ENCODE assay signal across 1 cellular context in genomic region chr20:47257256-47257655, GRCh38.
TF ChIP-seq lines count a peak whose summit lies in the region.

No MANE protein-coding gene starts in this region.

TF ChIP-seq in K562, 482 proteins besides CTCF, POLR2A, EP300 and RAD21 (continued from another document and continues in another):
- TF ChIP-seq ZBTB2 (IDR thresholded peaks at IDR 0.05) (no peak), OTX1 (CRISPR knock-in tag; IDR thresholded peaks at IDR 0.05) (0 out of 2 replicates have a peak, but pooled peaks have one; percentile 26), RFX5 (IDR thresholded peaks at IDR 0.05; ENCODE audit: low read depth, low read length) (no peak), SMARCB1 (IDR thresholded peaks at IDR 0.05; ENCODE audit: insufficient read length, low read depth) (no peak), CEBPG (CRISPR knock-in tag; IDR thresholded peaks at IDR 0.05) (no peak), CEBPG (tag; conservative IDR thresholded peaks at IDR 0.05 in 1 of 2, IDR thresholded peaks at IDR 0.05 in 1 of 2) (no peak), SMARCA4 (IDR thresholded peaks at IDR 0.05) (no peak), KDM2B (CRISPR knock-in tag; IDR thresholded peaks at IDR 0.05) (no peak), ARID2 (IDR thresholded peaks at IDR 0.05) (peak; percentile 90), ZNF696 (CRISPR knock-in tag; conservative IDR thresholded peaks at IDR 0.05) (no peak), SIN3A (IDR thresholded peaks at IDR 0.05; ENCODE audit: borderline replicate concordance in 2 of 2, control insufficient read depth in 1 of 2, low read depth in 2 of 2, low read length in 2 of 2) (no peak), ZNF695 (CRISPR knock-in tag; IDR thresholded peaks at IDR 0.05) (no peak), HES1 (IDR thresholded peaks at IDR 0.05; ENCODE audit: low read depth) (no peak), FOS (IDR thresholded peaks at IDR 0.05; ENCODE audit: extremely low read depth, insufficient read length) (no peak), PHF8 (IDR thresholded peaks at IDR 0.05; ENCODE audit: borderline replicate concordance, low read length) (no peak), RUNX1 (IDR thresholded peaks at IDR 0.05; ENCODE audit: low read depth) (no peak), MTA3 (IDR thresholded peaks at IDR 0.05; ENCODE audit: borderline replicate concordance) (no peak), ZBTB5 (IDR thresholded peaks at IDR 0.05) (0 out of 2 replicates have a peak, but pooled peaks have one; percentile 35), POLR2AphosphoS5 (IDR thresholded peaks at IDR 0.05; ENCODE audit: control insufficient read depth, insufficient read depth, low read depth, low read length) (no peak), RBBP5 (IDR thresholded peaks at IDR 0.05; ENCODE audit: borderline replicate concordance, insufficient read depth, low read length, poor library complexity, severe bottlenecking) (no peak), ATF1 (CRISPR knock-in tag; IDR thresholded peaks at IDR 0.05) (no peak), ATF1 (tag; IDR thresholded peaks at IDR 0.05) (no peak), ZNF583 (CRISPR knock-in tag; IDR thresholded peaks at IDR 0.05) (no peak), ZNF778 (CRISPR knock-in tag; IDR thresholded peaks at IDR 0.05) (no peak), NFYB (IDR thresholded peaks at IDR 0.05; ENCODE audit: extremely low read depth, insufficient read length) (no peak), PHF20 (IDR thresholded peaks at IDR 0.05; ENCODE audit: partially characterized antibody) (no peak), DNMT1 (IDR thresholded peaks at IDR 0.05) (no peak), HNRNPH1 (optimal IDR thresholded peaks at IDR 0.05; ENCODE audit: low read depth, low read length) (no peak), HMBOX1 (IDR thresholded peaks at IDR 0.05) (no peak), HCFC1 (IDR thresholded peaks at IDR 0.05; ENCODE audit: low read depth, low read length) (no peak), HMG20A (CRISPR knock-in tag; conservative IDR thresholded peaks at IDR 0.05) (no peak), SREBF2 (CRISPR knock-in tag; IDR thresholded peaks at IDR 0.05) (no peak), TCFL5 (CRISPR knock-in tag; conservative IDR thresholded peaks at IDR 0.05) (no peak), PYGO2 (tag; IDR thresholded peaks at IDR 0.05) (no peak), KHSRP (IDR thresholded peaks at IDR 0.05) (0 out of 2 replicates have a peak, but pooled peaks have one; percentile 10), ZNF133 (CRISPR knock-in tag; IDR thresholded peaks at IDR 0.05) (no peak), E2F3 (CRISPR knock-in tag; IDR thresholded peaks at IDR 0.05) (no peak), RBM25 (IDR thresholded peaks at IDR 0.05; ENCODE audit: low read depth, low read length, severe bottlenecking) (no peak), PCBP1 (IDR thresholded peaks at IDR 0.05; ENCODE audit: low read depth, low read length, poor library complexity, severe bottlenecking) (no peak), CBX2 (IDR thresholded peaks at IDR 0.05; ENCODE audit: insufficient read depth, low read length, poor library complexity, severe bottlenecking) (no peak)
- TF ChIP-seq, protein P1, sequence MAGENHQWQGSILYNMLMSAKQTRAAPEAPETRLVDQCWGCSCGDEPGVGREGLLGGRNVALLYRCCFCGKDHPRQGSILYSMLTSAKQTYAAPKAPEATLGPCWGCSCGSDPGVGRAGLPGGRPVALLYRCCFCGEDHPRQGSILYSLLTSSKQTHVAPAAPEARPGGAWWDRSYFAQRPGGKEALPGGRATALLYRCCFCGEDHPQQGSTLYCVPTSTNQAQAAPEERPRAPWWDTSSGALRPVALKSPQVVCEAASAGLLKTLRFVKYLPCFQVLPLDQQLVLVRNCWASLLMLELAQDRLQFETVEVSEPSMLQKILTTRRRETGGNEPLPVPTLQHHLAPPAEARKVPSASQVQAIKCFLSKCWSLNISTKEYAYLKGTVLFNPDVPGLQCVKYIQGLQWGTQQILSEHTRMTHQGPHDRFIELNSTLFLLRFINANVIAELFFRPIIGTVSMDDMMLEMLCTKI (IDR thresholded peaks at IDR 0.05; ENCODE audit: partially characterized antibody) = no peak
- TF ChIP-seq, protein P2, sequence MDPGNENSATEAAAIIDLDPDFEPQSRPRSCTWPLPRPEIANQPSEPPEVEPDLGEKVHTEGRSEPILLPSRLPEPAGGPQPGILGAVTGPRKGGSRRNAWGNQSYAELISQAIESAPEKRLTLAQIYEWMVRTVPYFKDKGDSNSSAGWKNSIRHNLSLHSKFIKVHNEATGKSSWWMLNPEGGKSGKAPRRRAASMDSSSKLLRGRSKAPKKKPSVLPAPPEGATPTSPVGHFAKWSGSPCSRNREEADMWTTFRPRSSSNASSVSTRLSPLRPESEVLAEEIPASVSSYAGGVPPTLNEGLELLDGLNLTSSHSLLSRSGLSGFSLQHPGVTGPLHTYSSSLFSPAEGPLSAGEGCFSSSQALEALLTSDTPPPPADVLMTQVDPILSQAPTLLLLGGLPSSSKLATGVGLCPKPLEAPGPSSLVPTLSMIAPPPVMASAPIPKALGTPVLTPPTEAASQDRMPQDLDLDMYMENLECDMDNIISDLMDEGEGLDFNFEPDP (CRISPR knock-in tag; IDR thresholded peaks at IDR 0.05) = no peak
- TF ChIP-seq, protein P3, sequence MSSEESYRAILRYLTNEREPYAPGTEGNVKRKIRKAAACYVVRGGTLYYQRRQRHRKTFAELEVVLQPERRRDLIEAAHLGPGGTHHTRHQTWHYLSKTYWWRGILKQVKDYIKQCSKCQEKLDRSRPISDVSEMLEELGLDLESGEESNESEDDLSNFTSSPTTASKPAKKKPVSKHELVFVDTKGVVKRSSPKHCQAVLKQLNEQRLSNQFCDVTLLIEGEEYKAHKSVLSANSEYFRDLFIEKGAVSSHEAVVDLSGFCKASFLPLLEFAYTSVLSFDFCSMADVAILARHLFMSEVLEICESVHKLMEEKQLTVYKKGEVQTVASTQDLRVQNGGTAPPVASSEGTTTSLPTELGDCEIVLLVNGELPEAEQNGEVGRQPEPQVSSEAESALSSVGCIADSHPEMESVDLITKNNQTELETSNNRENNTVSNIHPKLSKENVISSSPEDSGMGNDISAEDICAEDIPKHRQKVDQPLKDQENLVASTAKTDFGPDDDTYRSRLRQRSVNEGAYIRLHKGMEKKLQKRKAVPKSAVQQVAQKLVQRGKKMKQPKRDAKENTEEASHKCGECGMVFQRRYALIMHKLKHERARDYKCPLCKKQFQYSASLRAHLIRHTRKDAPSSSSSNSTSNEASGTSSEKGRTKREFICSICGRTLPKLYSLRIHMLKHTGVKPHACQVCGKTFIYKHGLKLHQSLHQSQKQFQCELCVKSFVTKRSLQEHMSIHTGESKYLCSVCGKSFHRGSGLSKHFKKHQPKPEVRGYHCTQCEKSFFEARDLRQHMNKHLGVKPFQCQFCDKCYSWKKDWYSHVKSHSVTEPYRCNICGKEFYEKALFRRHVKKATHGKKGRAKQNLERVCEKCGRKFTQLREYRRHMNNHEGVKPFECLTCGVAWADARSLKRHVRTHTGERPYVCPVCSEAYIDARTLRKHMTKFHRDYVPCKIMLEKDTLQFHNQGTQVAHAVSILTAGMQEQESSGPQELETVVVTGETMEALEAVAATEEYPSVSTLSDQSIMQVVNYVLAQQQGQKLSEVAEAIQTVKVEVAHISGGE (CRISPR knock-in tag; IDR thresholded peaks at IDR 0.05) = peak in 1 of 3 experiments; percentile 74; a peak in 2 of 6 replicates
- TF ChIP-seq, protein P4, sequence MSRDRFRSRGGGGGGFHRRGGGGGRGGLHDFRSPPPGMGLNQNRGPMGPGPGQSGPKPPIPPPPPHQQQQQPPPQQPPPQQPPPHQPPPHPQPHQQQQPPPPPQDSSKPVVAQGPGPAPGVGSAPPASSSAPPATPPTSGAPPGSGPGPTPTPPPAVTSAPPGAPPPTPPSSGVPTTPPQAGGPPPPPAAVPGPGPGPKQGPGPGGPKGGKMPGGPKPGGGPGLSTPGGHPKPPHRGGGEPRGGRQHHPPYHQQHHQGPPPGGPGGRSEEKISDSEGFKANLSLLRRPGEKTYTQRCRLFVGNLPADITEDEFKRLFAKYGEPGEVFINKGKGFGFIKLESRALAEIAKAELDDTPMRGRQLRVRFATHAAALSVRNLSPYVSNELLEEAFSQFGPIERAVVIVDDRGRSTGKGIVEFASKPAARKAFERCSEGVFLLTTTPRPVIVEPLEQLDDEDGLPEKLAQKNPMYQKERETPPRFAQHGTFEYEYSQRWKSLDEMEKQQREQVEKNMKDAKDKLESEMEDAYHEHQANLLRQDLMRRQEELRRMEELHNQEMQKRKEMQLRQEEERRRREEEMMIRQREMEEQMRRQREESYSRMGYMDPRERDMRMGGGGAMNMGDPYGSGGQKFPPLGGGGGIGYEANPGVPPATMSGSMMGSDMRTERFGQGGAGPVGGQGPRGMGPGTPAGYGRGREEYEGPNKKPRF (IDR thresholded peaks at IDR 0.05; ENCODE audit: low read depth, low read length) = no peak
- TF ChIP-seq, protein P5, sequence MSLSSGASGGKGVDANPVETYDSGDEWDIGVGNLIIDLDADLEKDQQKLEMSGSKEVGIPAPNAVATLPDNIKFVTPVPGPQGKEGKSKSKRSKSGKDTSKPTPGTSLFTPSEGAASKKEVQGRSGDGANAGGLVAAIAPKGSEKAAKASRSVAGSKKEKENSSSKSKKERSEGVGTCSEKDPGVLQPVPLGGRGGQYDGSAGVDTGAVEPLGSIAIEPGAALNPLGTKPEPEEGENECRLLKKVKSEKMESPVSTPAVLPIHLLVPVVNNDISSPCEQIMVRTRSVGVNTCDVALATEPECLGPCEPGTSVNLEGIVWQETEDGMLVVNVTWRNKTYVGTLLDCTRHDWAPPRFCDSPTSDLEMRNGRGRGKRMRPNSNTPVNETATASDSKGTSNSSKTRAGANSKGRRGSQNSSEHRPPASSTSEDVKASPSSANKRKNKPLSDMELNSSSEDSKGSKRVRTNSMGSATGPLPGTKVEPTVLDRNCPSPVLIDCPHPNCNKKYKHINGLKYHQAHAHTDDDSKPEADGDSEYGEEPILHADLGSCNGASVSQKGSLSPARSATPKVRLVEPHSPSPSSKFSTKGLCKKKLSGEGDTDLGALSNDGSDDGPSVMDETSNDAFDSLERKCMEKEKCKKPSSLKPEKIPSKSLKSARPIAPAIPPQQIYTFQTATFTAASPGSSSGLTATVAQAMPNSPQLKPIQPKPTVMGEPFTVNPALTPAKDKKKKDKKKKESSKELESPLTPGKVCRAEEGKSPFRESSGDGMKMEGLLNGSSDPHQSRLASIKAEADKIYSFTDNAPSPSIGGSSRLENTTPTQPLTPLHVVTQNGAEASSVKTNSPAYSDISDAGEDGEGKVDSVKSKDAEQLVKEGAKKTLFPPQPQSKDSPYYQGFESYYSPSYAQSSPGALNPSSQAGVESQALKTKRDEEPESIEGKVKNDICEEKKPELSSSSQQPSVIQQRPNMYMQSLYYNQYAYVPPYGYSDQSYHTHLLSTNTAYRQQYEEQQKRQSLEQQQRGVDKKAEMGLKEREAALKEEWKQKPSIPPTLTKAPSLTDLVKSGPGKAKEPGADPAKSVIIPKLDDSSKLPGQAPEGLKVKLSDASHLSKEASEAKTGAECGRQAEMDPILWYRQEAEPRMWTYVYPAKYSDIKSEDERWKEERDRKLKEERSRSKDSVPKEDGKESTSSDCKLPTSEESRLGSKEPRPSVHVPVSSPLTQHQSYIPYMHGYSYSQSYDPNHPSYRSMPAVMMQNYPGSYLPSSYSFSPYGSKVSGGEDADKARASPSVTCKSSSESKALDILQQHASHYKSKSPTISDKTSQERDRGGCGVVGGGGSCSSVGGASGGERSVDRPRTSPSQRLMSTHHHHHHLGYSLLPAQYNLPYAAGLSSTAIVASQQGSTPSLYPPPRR (CRISPR knock-in tag; IDR thresholded peaks at IDR 0.05; ENCODE audit: borderline replicate concordance) = no peak
- TF ChIP-seq, protein P6, sequence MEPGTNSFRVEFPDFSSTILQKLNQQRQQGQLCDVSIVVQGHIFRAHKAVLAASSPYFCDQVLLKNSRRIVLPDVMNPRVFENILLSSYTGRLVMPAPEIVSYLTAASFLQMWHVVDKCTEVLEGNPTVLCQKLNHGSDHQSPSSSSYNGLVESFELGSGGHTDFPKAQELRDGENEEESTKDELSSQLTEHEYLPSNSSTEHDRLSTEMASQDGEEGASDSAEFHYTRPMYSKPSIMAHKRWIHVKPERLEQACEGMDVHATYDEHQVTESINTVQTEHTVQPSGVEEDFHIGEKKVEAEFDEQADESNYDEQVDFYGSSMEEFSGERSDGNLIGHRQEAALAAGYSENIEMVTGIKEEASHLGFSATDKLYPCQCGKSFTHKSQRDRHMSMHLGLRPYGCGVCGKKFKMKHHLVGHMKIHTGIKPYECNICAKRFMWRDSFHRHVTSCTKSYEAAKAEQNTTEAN (CRISPR knock-in tag; IDR thresholded peaks at IDR 0.05) = no peak
